ENCODE assay signal across 17 cellular contexts in genomic region chr12:69905801-69906200, GRCh38.
A peak's percentile ranks its signal among the peaks of the same experiment; 100 is the strongest.
DNase-seq lines count a peak whose midpoint lies in the region; ATAC-seq and TF ChIP-seq lines count a peak whose summit lies in the region.
"Had no signal": no experiment of that assay in that cellular context is flagged by ENCODE, and none has a peak within 500 bp of the region (broad histone marks: within the 10 kb centered on the region; RNA-seq: fewer than 3 reads in every experiment).

No MANE protein-coding gene starts in this region.

- no peaks in the 10 kb centered on the region for H3K9me2 ChIP-seq in Karpas-422 (replicated peaks; ENCODE audit: insufficient read depth, low read length)
- H3K9me2 ChIP-seq in OCI-LY7 (ENCODE audit: insufficient read depth, low read length): no peaks in the 10 kb centered on the region

- intact Hi-C loops in OCI-LY7 (cut with micrococcal nuclease; ENCODE audit: unreplicated experiment): loop anchor here (1.0 to 2.0 kb wide), 3 partner anchors 145 to 461 kb away; partner anchors contain the start of gene KCNMB4

- H3K4me1 ChIP-seq in BLaER1 (peaks cover 51% of the 10 kb centered on the region), Karpas-422 (ENCODE audit: low read length) (peaks cover 97% of the 10 kb centered on the region), OCI-LY7 (ENCODE audit: insufficient read depth, low read length, poor library complexity, severe bottlenecking) (peaks cover 91% of the 10 kb centered on the region)
- H3K4me1 ChIP-seq: Caco-2 had no signal

- no peaks in the 10 kb centered on the region for H3K36me3 ChIP-seq in BLaER1
- H3K36me3 ChIP-seq in Karpas-422 (ENCODE audit: insufficient read depth, low read length): no peaks in the 10 kb centered on the region; the same call in 1 of the 2 replicates
- H3K36me3 ChIP-seq in OCI-LY7 (ENCODE audit: insufficient read depth, low read length): no peaks in the 10 kb centered on the region
- H3K36me3 ChIP-seq: BE2C had no signal

- H3K4me1 Mint-ChIP-seq in memory B cell: peaks cover 19% of the 10 kb centered on the region
- H3K4me1 Mint-ChIP-seq: CD8-positive, alpha-beta memory T cell had no signal

- H3K27me3 Mint-ChIP-seq in memory B cell: no peaks in the 10 kb centered on the region

- H3K4me2 ChIP-seq in BLaER1 (peak overlapping the region; percentile 47), Karpas-422 (ENCODE audit: low read depth, low read length, poor library complexity, severe bottlenecking) (peak overlapping the region; percentile 67), OCI-LY7 (ENCODE audit: low read length) (peak overlapping the region; percentile 79)
- H3K4me2 ChIP-seq: GM23338 had no signal

- H3K9me3 ChIP-seq in BLaER1 (no peaks in the 10 kb centered on the region), Karpas-422 (ENCODE audit: low read length) (no peaks in the 10 kb centered on the region), OCI-LY7 (ENCODE audit: low read length) (no peaks in the 10 kb centered on the region)
- H3K9me3 ChIP-seq: BE2C, Caco-2 had no signal

- H3K36me3 Mint-ChIP-seq in memory B cell: no peaks in the 10 kb centered on the region

- no peak overlapping the region for H3K4me3 ChIP-seq in BLaER1
- peak overlapping the region; percentile 44 for H3K4me3 ChIP-seq in Karpas-422 (ENCODE audit: low read length)
- H3K4me3 ChIP-seq in OCI-LY7 (ENCODE audit: low read depth, low read length, poor library complexity, severe bottlenecking): peak overlapping the region; percentile 55
- H3K4me3 ChIP-seq: GM23338 had no signal

- BruUV-seq in OCI-LY7 (replicated peaks; lab: Mats Ljungman, UMichigan): TSS peak; percentile 88

- H3K27ac ChIP-seq in BLaER1 (no peak overlapping the region), Karpas-422 (ENCODE audit: low read length) (peak overlapping the region; percentile 98), OCI-LY7 (ENCODE audit: low read depth, low read length, poor library complexity, severe bottlenecking) (peak overlapping the region; percentile 96)

- TF ChIP-seq CTCF in OCI-LY7 (conservative IDR thresholded peaks at IDR 0.05; ENCODE audit: low read length): no peak

- H3K9me3 Mint-ChIP-seq in memory B cell: no peaks in the 10 kb centered on the region
- H3K9me3 Mint-ChIP-seq: CD8-positive, alpha-beta memory T cell; GM23338 had no signal

- H3K27me3 ChIP-seq in BLaER1 (no peaks in the 10 kb centered on the region), Karpas-422 (ENCODE audit: low read length) (no peaks in the 10 kb centered on the region)
- H3K27me3 ChIP-seq: BE2C had no signal

- DNase-seq in Karpas-422: peak; percentile 79
- DNase-seq in OCI-LY7 (ENCODE audit: low spot score): no peak
- DNase-seq in memory B cell (ENCODE audit: low spot score in 2 of 2): no peak
- no peak for DNase-seq in NCI-H146 (lab: John Stamatoyannopoulos, UW)
- DNase-seq in NCI-H2081 (lab: John Stamatoyannopoulos, UW): no peak
- no peak for DNase-seq in activated T-cell treated with anti-CD3 and anti-CD28 coated beads, Interleukin-2, amount 50 U/mL, for 48 hours
- DNase-seq: ACHN, BE2C, Caco-2, DND-41, GF-D8, H7 had no signal

- H2AFZ ChIP-seq in Karpas-422 (ENCODE audit: low read length) (no peak overlapping the region), OCI-LY7 (ENCODE audit: low read length) (peak overlapping the region; percentile 66; the same call in 1 of the 2 replicates)
- H2AFZ ChIP-seq: GM23338 had no signal

- no peak overlapping the region for H3K4me3 Mint-ChIP-seq in memory B cell
- H3K4me3 Mint-ChIP-seq: CD8-positive, alpha-beta memory T cell; GM23338 had no signal

- H3K27ac Mint-ChIP-seq in memory B cell: peak overlapping the region; percentile 14
- H3K27ac Mint-ChIP-seq: CD8-positive, alpha-beta memory T cell; GM23338 had no signal

- no peaks in the 10 kb centered on the region for H3K79me2 ChIP-seq in Karpas-422 (ENCODE audit: low read length)
- H3K79me2 ChIP-seq in OCI-LY7 (ENCODE audit: insufficient read depth, low read depth, low read length): no peaks in the 10 kb centered on the region

- POLR2A ChIA-PET in OCI-LY7 (lab: Charles Lee): interaction anchor here (0.8 to 2.0 kb wide), 7 partner anchors 10 to 460 kb away, joined by 3 to 8 read pairs (median 4); partner anchors contain the start of gene KCNMB4

- ATAC-seq in memory B cell (ENCODE audit: low read depth) (no peak), GM19455 (IDR thresholded peaks at IDR 0.05; ENCODE audit: unreplicated experiment) (no peak)
- ATAC-seq: GM23338, HepG2 had no signal

- H4K20me1 ChIP-seq in BLaER1 (no peaks in the 10 kb centered on the region), Karpas-422 (ENCODE audit: insufficient read depth, low read depth, low read length) (no peaks in the 10 kb centered on the region), OCI-LY7 (ENCODE audit: insufficient read depth, low read length) (no peaks in the 10 kb centered on the region)

- CTCF ChIA-PET in OCI-LY7 (lab: Charles Lee; ENCODE audit: unreplicated experiment): interaction anchor here (0.6 to 1.6 kb wide), 2 partner anchors 14 to 27 kb away, joined by 3 to 5 read pairs; no protein-coding TSS in a partner anchor

- no peak overlapping the region for H3K9ac ChIP-seq in BLaER1
- H3K9ac ChIP-seq in Karpas-422 (ENCODE audit: low read length): peak overlapping the region; percentile 72
